ENCODE assay signal across 1 cellular context in the genomic region with DNA sequence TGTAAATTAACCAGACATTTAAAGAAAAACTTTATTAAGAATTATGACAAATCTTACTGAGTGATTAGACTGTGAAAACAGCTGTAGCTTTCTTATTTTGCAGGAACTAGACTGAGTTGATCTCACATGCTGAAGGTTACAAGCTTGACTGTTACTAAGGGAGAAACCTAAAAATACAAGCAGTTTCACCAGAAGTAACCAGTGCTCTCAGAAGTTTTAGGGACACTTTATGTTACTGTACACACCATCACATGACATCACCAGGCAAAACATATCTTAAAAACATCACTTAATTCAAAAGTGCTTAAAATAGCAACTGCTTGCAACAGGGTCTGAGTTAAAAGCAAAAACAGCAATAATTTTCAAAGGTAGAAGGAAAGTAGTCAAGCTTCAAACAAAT.
TF ChIP-seq lines count a peak whose summit lies in the region.

No MANE protein-coding gene starts in this region.

TF ChIP-seq in WTC11, 78 proteins besides CTCF, POLR2A, EP300 and RAD21 (continued from another document):
- no peak for TF ChIP-seq ARID4B (CRISPR knock-in tag; IDR thresholded peaks at IDR 0.05; ENCODE audit: borderline replicate concordance)
- TF ChIP-seq ZNF416 (CRISPR knock-in tag; IDR thresholded peaks at IDR 0.05) = no peak
- TF ChIP-seq TEAD1 (CRISPR knock-in tag; IDR thresholded peaks at IDR 0.05) = no peak
- no peak for TF ChIP-seq SMAD3 (CRISPR knock-in tag; IDR thresholded peaks at IDR 0.05; ENCODE audit: borderline replicate concordance)
- TF ChIP-seq NFATC4 (CRISPR knock-in tag; IDR thresholded peaks at IDR 0.05) = no peak
- TF ChIP-seq, protein P1, sequence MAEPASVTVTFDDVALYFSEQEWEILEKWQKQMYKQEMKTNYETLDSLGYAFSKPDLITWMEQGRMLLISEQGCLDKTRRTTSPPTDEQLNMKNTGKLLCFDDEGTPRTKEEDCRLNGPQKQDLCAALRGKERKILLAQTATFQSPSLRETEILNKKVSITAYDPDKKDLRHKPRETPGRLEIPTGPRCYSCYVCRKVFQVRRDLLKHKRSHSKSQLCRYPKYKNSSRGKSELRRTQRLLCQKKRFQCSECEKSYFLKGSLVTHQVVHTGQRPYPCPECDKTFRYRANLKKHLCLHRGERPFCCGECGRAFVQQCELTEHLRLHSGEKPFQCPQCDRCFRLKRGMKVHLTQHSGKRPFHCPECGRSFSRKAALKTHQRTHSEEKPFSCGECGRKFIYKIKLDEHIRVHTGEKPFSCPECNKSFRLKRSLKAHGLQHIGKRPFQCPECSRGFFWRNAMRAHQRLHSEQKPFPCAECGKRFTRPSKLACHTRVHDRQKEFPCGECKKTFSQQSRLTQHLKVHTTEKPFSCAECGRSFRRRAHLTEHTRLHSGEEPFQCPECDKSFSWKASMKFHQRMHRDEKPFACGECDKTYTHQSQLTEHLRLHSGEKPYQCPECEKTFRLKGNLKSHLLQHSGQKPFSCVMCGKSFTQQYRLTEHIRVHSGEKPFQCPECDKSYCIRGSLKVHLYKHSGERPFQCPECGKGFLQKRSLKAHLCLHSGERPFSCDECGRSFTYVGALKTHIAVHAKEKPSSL (CRISPR knock-in tag; conservative IDR thresholded peaks at IDR 0.05) = no peak
